In genomic region chr5:1245901-1246576, GRCh38 we compare ENCODE assay signal across 3 cellular contexts.
"Had no signal": no experiment of that assay in that cellular context is flagged by ENCODE, and none has a peak within 500 bp of the region (broad histone marks: within the 10 kb centered on the region; RNA-seq: fewer than 3 reads in every experiment).

No MANE protein-coding gene starts in this region.

- DNase-seq: activated CD4-positive, CD25-positive, alpha-beta regulatory T cell treated with anti-CD3 and anti-CD28 coated beads, Interleukin-2, amount 50 U/mL, for 72 hours; activated gamma-delta T cell; kidney glomerular epithelial cell had no signal
